Comparison of ENCODE assay signal across 1 cellular context in genomic region chrX:136097871-136098805, GRCh38.
A peak's percentile ranks its signal among the peaks of the same experiment; 100 is the strongest.
TF ChIP-seq lines count a peak whose summit lies in the region.

No MANE protein-coding gene starts in this region.

TF ChIP-seq in H1, 55 proteins besides CTCF, POLR2A, EP300 and RAD21 (continued from another document):
- TF ChIP-seq MAFK (IDR thresholded peaks at IDR 0.05; ENCODE audit: low read depth, low read length) (peak; percentile 61; the same call in 1 of the 2 replicates), GTF2F1 (IDR thresholded peaks at IDR 0.05; ENCODE audit: borderline replicate concordance, low read depth, low read length) (no peak), YY1 (IDR thresholded peaks at IDR 0.05; ENCODE audit: low read depth, low read length) (no peak), GABPA (IDR thresholded peaks at IDR 0.05; ENCODE audit: borderline replicate concordance, insufficient read depth, low read length) (no peak), BACH1 (IDR thresholded peaks at IDR 0.05; ENCODE audit: low read length) (peak; percentile 84), CEBPB (IDR thresholded peaks at IDR 0.05; ENCODE audit: low read depth, low read length) (no peak), SAP30 (IDR thresholded peaks at IDR 0.05; ENCODE audit: insufficient read depth, insufficient replicate concordance, low read length) (no peak), PHF8 (conservative IDR thresholded peaks at IDR 0.05; ENCODE audit: low read depth, low read length) (no peak), HDAC2 (IDR thresholded peaks at IDR 0.05; ENCODE audit: borderline replicate concordance in 1 of 2, low read depth in 2 of 2, low read length in 2 of 2) (no peak), JUND (IDR thresholded peaks at IDR 0.05; ENCODE audit: low read length) (peak; percentile 35; the same call in 1 of the 2 replicates), SP1 (IDR thresholded peaks at IDR 0.05; ENCODE audit: low read depth, low read length) (no peak), TBP (IDR thresholded peaks at IDR 0.05; ENCODE audit: low read depth, low read length) (no peak), TAF7 (optimal IDR thresholded peaks at IDR 0.05; ENCODE audit: borderline replicate concordance, low read depth, low read length) (no peak), MAX (IDR thresholded peaks at IDR 0.05) (peak; percentile 69; the same call in 1 of the 2 replicates), RXRA (IDR thresholded peaks at IDR 0.05; ENCODE audit: insufficient read depth, low read depth, low read length) (no peak), RFX5 (IDR thresholded peaks at IDR 0.05; ENCODE audit: borderline replicate concordance, low read depth, low read length) (no peak), E2F6 (IDR thresholded peaks at IDR 0.05) (peak; percentile 90), RNF2 (IDR thresholded peaks at IDR 0.05; ENCODE audit: borderline replicate concordance, low read depth, low read length, missing control alignments, poor library complexity, severe bottlenecking) (no peak)
